ENCODE assay signal across 23 cellular contexts in the genomic region with DNA sequence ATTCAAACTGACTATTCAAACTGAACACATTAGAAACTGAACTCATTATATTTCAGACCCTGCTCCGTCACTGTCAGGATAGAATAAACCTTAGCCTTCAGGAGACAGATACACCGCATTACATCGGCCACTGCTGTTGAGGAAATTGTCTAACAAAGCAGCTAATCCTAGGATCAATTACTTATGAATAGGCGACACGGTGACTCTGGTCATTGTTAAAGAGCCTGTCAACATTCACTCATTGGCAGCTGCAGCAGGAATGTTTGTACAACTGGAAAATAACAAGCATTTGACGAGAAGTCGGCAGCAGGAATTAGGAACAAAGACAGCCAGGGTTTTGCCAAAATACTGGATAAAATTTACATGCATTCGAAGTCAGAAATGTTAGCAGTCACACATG.
DNase-seq lines count a peak whose midpoint lies in the region; ATAC-seq, FAIRE-seq and TF ChIP-seq lines count a peak whose summit lies in the region.
"Had no signal": no experiment of that assay in that cellular context is flagged by ENCODE, and none has a peak within 500 bp of the region (broad histone marks: within the 10 kb centered on the region; RNA-seq: fewer than 3 reads in every experiment).

No MANE protein-coding gene starts in this region.

- no peak overlapping the region for H3K4me3 Mint-ChIP-seq in effector memory CD8-positive, alpha-beta T cell
- H3K4me3 Mint-ChIP-seq: activated naive CD4-positive, alpha-beta T cell treated with anti-CD3 and anti-CD28 coated beads, Interleukin-2, amount 10 ng/mL, durations not matched to agents 7 days and 5 days; naive thymus-derived CD4-positive, alpha-beta T cell had no signal

- H3K36me3 ChIP-seq in HAP-1 (replicated peaks) (no peaks in the 10 kb centered on the region), neural cell (ENCODE audit: insufficient read depth, low read length) (no peaks in the 10 kb centered on the region)
- H3K36me3 ChIP-seq: heart left ventricle had no signal

- ATAC-seq in effector memory CD8-positive, alpha-beta T cell (replicated peaks), result no peak
- ATAC-seq: heart left ventricle; naive thymus-derived CD4-positive, alpha-beta T cell had no signal

- no peaks in the 10 kb centered on the region for H4K20me1 ChIP-seq in neural cell (ENCODE audit: insufficient read depth)

- TF ChIP-seq CTCF in neural cell (IDR thresholded peaks at IDR 0.05; ENCODE audit: poor library complexity, severe bottlenecking), result no peak

- peak overlapping the region; percentile 41 for H3K4me2 ChIP-seq in neural cell (ENCODE audit: low read length)
- H3K4me2 ChIP-seq: KMS-11 had no signal

- no peaks in the 10 kb centered on the region for H3K36me3 Mint-ChIP-seq in effector memory CD8-positive, alpha-beta T cell (ENCODE audit: insufficient read depth)
- H3K36me3 Mint-ChIP-seq: activated naive CD4-positive, alpha-beta T cell treated with anti-CD3 and anti-CD28 coated beads, Interleukin-2, amount 10 ng/mL, durations not matched to agents 7 days and 5 days; naive thymus-derived CD4-positive, alpha-beta T cell had no signal

- no peaks in the 10 kb centered on the region for H3K9me3 Mint-ChIP-seq in effector memory CD8-positive, alpha-beta T cell
- H3K9me3 Mint-ChIP-seq: activated naive CD4-positive, alpha-beta T cell treated with anti-CD3 and anti-CD28 coated beads, Interleukin-2, amount 10 ng/mL, durations not matched to agents 7 days and 5 days had no signal

- peaks cover 14% of the 10 kb centered on the region for H3K27me3 ChIP-seq in HAP-1 (ENCODE audit: low read depth)
- H3K27me3 ChIP-seq in neural cell (ENCODE audit: insufficient read depth, low read depth, low read length), result peaks cover 60% of the 10 kb centered on the region
- H3K27me3 ChIP-seq: heart left ventricle had no signal

- no peaks in the 10 kb centered on the region for H3K9me2 ChIP-seq in neural cell (ENCODE audit: insufficient read depth, low read length)

- no peak for FAIRE-seq in HTR-8/SVneo (lab: Jason Lieb, UNC)
- FAIRE-seq: GM19239, keratinocyte had no signal

- H3F3A ChIP-seq in neural cell (ENCODE audit: insufficient read depth, low read length, poor library complexity, severe bottlenecking), result no peaks in the 10 kb centered on the region

- H3K4me1 ChIP-seq in HAP-1, result peaks cover 6% of the 10 kb centered on the region
- H3K4me1 ChIP-seq: Caco-2 had no signal

- H3K9me3 ChIP-seq in HAP-1 (no peaks in the 10 kb centered on the region), neural cell (ENCODE audit: low read length) (no peaks in the 10 kb centered on the region)
- H3K9me3 ChIP-seq: Caco-2, heart left ventricle had no signal

- H3K27ac ChIP-seq in neural cell (ENCODE audit: low read length), result no peak overlapping the region
- H3K27ac ChIP-seq: heart left ventricle, KMS-11 had no signal

- H3K4me3 ChIP-seq in HAP-1, result no peak overlapping the region
- peak overlapping the region; percentile 53 for H3K4me3 ChIP-seq in neural cell (ENCODE audit: low read length)
- H3K4me3 ChIP-seq: heart left ventricle had no signal

- in situ Hi-C loops in HAP-1 (cut with MboI; ENCODE audit: low sequenced_read_pairs), result no loop called here

- TF ChIP-seq RAD21 in neural cell (conservative IDR thresholded peaks at IDR 0.05), result no peak

- H3K4me1 Mint-ChIP-seq in effector memory CD8-positive, alpha-beta T cell (ENCODE audit: low read depth in 2 of 2), result no peaks in the 10 kb centered on the region
- H3K4me1 Mint-ChIP-seq: activated naive CD4-positive, alpha-beta T cell treated with anti-CD3 and anti-CD28 coated beads, Interleukin-2, amount 10 ng/mL, durations not matched to agents 7 days and 5 days; naive thymus-derived CD4-positive, alpha-beta T cell had no signal

- H2AFZ ChIP-seq in neural cell (ENCODE audit: low read depth, low read length), result no peak overlapping the region

- peaks cover 5 to 9% of the 10 kb centered on the region in 2 donors for H3K27me3 Mint-ChIP-seq in effector memory CD8-positive, alpha-beta T cell
- H3K27me3 Mint-ChIP-seq: activated naive CD4-positive, alpha-beta T cell treated with anti-CD3 and anti-CD28 coated beads, Interleukin-2, amount 10 ng/mL, durations not matched to agents 7 days and 5 days had no signal

- no peaks in the 10 kb centered on the region for H3K79me2 ChIP-seq in neural cell (replicated peaks; ENCODE audit: insufficient read depth, low read length)

- no peak overlapping the region for H3K9ac ChIP-seq in neural cell (ENCODE audit: low read length)
- H3K9ac ChIP-seq: KMS-11 had no signal

- peak; percentile 61 to 83 for DNase-seq in HAP-1 (ENCODE audit: low spot score in 2 of 2)
- DNase-seq in NCI-H2081 (lab: John Stamatoyannopoulos, UW), result peak; percentile 48 to 90
- peak; percentile 51 for DNase-seq in SHP77 treated with DMSO at 0.1 percent for 48 hours (lab: John Stamatoyannopoulos, UW)
- no peak for DNase-seq in effector memory CD8-positive, alpha-beta T cell
- DNase-seq in superior temporal gyrus (ENCODE audit: extremely low spot score), result no peak
- DNase-seq in HTR-8/SVneo (ENCODE audit: insufficient read length, low spot score), result no peak
- no peak for DNase-seq in NCI-H526 (lab: John Stamatoyannopoulos, UW)
- DNase-seq: activated CD4-positive, alpha-beta T cell treated with anti-CD3 and anti-CD28 coated beads, Interleukin-2, amount 50 U/mL, for 48 hours; activated naive CD4-positive, alpha-beta T cell treated with anti-CD3 and anti-CD28 coated beads, Interleukin-2, amount 10 ng/mL, durations not matched to agents 7 days and 5 days; aorta; Caco-2; cerebellar nuclear complex; heart left ventricle; mammary epithelial cell; naive thymus-derived CD4-positive, alpha-beta T cell; NCI-H1048; NK-92 treated with Interleukin-12 subunit alpha and Interleukin-12 subunit beta, amount 100 ng/mL, for 24 hours; stimulated activated CD4-positive, alpha-beta T cell treated with anti-CD3 and anti-CD28 coated beads, Interleukin-4, amount 100 ng/mL, for 24 hours; SW 1271 had no signal

- no peak overlapping the region for H3K27ac Mint-ChIP-seq in effector memory CD8-positive, alpha-beta T cell
- H3K27ac Mint-ChIP-seq: activated naive CD4-positive, alpha-beta T cell treated with anti-CD3 and anti-CD28 coated beads, Interleukin-2, amount 10 ng/mL, durations not matched to agents 7 days and 5 days; naive thymus-derived CD4-positive, alpha-beta T cell had no signal

- peak; percentile 53 for TF ChIP-seq EP300 in neural cell (conservative IDR thresholded peaks at IDR 0.05; ENCODE audit: poor library complexity, severe bottlenecking)

TF ChIP-seq in neural cell, 6 proteins besides CTCF, POLR2A, EP300 and RAD21:
- peak; percentile 83 for TF ChIP-seq POLR2AphosphoS5 (IDR thresholded peaks at IDR 0.05)
- TF ChIP-seq, protein P1, sequence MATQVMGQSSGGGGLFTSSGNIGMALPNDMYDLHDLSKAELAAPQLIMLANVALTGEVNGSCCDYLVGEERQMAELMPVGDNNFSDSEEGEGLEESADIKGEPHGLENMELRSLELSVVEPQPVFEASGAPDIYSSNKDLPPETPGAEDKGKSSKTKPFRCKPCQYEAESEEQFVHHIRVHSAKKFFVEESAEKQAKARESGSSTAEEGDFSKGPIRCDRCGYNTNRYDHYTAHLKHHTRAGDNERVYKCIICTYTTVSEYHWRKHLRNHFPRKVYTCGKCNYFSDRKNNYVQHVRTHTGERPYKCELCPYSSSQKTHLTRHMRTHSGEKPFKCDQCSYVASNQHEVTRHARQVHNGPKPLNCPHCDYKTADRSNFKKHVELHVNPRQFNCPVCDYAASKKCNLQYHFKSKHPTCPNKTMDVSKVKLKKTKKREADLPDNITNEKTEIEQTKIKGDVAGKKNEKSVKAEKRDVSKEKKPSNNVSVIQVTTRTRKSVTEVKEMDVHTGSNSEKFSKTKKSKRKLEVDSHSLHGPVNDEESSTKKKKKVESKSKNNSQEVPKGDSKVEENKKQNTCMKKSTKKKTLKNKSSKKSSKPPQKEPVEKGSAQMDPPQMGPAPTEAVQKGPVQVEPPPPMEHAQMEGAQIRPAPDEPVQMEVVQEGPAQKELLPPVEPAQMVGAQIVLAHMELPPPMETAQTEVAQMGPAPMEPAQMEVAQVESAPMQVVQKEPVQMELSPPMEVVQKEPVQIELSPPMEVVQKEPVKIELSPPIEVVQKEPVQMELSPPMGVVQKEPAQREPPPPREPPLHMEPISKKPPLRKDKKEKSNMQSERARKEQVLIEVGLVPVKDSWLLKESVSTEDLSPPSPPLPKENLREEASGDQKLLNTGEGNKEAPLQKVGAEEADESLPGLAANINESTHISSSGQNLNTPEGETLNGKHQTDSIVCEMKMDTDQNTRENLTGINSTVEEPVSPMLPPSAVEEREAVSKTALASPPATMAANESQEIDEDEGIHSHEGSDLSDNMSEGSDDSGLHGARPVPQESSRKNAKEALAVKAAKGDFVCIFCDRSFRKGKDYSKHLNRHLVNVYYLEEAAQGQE (IDR thresholded peaks at IDR 0.05; ENCODE audit: borderline replicate concordance), result no peak

Comparison
In these comparisons a context has a peak if more than half of its experiments do, and no peak if none do; other contexts are left out.
1. DNase-seq: peak in HAP-1 (2 of 2), NCI-H2081 (2 of 2) and SHP77 treated with DMSO at 0.1 percent for 48 hours (single experiment); none in effector memory CD8-positive, alpha-beta T cell (0 of 3), superior temporal gyrus (single experiment), HTR-8/SVneo (single experiment) and NCI-H526 (0 of 2).